ENCODE assay signal across 18 cellular contexts in the genomic region with DNA sequence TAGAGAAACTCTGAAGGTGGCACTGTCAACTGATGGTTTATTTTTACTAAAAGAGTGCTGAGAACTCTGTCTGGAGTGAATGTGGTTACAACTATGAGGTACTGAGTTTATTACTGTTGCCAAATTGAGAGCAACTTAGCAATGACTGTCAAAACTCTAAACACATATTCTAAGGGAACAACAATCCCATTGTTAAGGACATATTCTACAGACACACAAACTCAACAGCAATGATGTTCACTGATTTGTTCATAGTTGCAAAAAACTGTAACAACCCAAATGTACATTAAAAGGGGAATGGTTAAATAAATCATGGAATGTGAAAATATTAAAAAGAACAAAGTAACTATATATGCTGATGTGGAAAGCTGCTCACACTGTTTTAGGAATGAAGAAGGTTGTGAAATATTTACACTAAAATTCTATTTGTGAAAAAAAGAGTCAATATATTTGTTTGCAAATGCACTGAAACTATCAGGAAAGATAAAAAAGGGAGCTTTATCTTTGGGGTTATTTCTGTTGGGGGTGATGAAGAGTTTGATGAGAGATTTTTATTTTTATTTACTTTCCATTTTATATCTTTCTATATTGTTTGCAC. TPM values are rescaled to one million over a fixed set of nuclear protein-coding genes. Genes with fewer than 3 reads are reported as not detected.
DNase-seq lines count a peak whose midpoint lies in the region; ATAC-seq and TF ChIP-seq lines count a peak whose summit lies in the region.
"Had no signal": no experiment of that assay in that cellular context is flagged by ENCODE, and none has a peak within 500 bp of the region (broad histone marks: within the 10 kb centered on the region; RNA-seq: fewer than 3 reads in every experiment).

No MANE protein-coding gene starts in this region.

- H2BK20ac ChIP-seq in IMR-90 (ENCODE audit: low read depth, low read length), result no peak overlapping the region

- dilution Hi-C loops in IMR-90 (cut with HindIII; ENCODE audit: low sequenced_read_pairs, unreplicated experiment), result no loop called here

- DNase-seq in IMR-90 (peak; percentile 36), endothelial cell (ENCODE audit: low spot score) (no peak), myocyte (ENCODE audit: low read depth) (peak; percentile 23), ecto neural progenitor cell (ENCODE audit: low spot score) (no peak), HAP-1 (ENCODE audit: low spot score in 2 of 2) (no peak)
- DNase-seq: activated CD4-positive, alpha-beta memory T cell treated with anti-CD3 and anti-CD28 coated beads, Interleukin-2, amount 10 ng/mL, durations not matched to agents 7 days and 5 days; activated naive CD8-positive, alpha-beta T cell treated with anti-CD3 and anti-CD28 coated beads, Interleukin-2, amount 50 U/mL, for 24 hours; activated T-cell treated with anti-CD3 and anti-CD28 coated beads, Interleukin-2, amount 50 U/mL, for 72 hours; erythroblast; HFFc6; NCI-H187 treated with DMSO at 0.1 percent for 48 hours; NCI-H526 treated with DMSO at 0.1 percent for 48 hours; PC-9; stimulated activated naive CD8-positive, alpha-beta T cell treated with anti-CD3 and anti-CD28 coated beads, Interleukin-15, Interleukin-2, amounts not matched to agents 100 U/mL and 50 U/mL, for 24 hours had no signal

- BruUV-seq in IMR-90 (replicated peaks; lab: Mats Ljungman, UMichigan), result no TSS peak

- no peak overlapping the region for H3K27ac ChIP-seq in IMR-90 (ENCODE audit: insufficient read depth, low read length)
- H3K27ac ChIP-seq: coronary artery, PC-9 had no signal

- no peak overlapping the region for H3K4me3 ChIP-seq in IMR-90 (ENCODE audit: insufficient read depth, low read depth, low read length)
- H3K4me3 ChIP-seq in HAP-1, result no peak overlapping the region
- H3K4me3 ChIP-seq: coronary artery, PC-9 had no signal

- CTCF ChIA-PET in IMR-90 (lab: Yijun Ruan, JAX), result no interaction called here

- H3K4me1 ChIP-seq in IMR-90 (ENCODE audit: control insufficient read depth, insufficient read depth, low read length) (peaks cover 5% of the 10 kb centered on the region; the same call in 1 of the 2 replicates), HAP-1 (no peaks in the 10 kb centered on the region)

- no peak overlapping the region for H3K4me3 Mint-ChIP-seq in endothelial cell (ENCODE audit: unreplicated experiment)
- H3K4me3 Mint-ChIP-seq: activated CD4-positive, alpha-beta memory T cell treated with anti-CD3 and anti-CD28 coated beads, Interleukin-2, amount 10 ng/mL, durations not matched to agents 7 days and 5 days; activated naive CD8-positive, alpha-beta T cell treated with anti-CD3 and anti-CD28 coated beads, Interleukin-2, amount 50 U/mL, for 24 hours; activated T-cell treated with anti-CD3 and anti-CD28 coated beads, Interleukin-2, amount 50 U/mL, for 72 hours; HFFc6 had no signal

- H2BK5ac ChIP-seq in IMR-90 (ENCODE audit: low read depth, low read length, poor library complexity, severe bottlenecking), result no peak overlapping the region

- TF ChIP-seq CTCF in IMR-90 (conservative IDR thresholded peaks at IDR 0.05; ENCODE audit: low read depth, low read length), result no peak
- no peak for TF ChIP-seq CTCF in endothelial cell (IDR thresholded peaks at IDR 0.05; ENCODE audit: unreplicated experiment)

- H4K8ac ChIP-seq in IMR-90 (ENCODE audit: low read depth in 2 of 2, low read length in 2 of 2), result no peak overlapping the region

- H3K18ac ChIP-seq in IMR-90 (ENCODE audit: low read depth, low read length), result no peak overlapping the region

- no peak overlapping the region for H2BK15ac ChIP-seq in IMR-90 (ENCODE audit: low read depth, low read length)

- H3K9me3 ChIP-seq in IMR-90 (ENCODE audit: control insufficient read depth, insufficient read depth, low read length), result no peaks in the 10 kb centered on the region
- no peaks in the 10 kb centered on the region for H3K9me3 ChIP-seq in HAP-1

- H3K27ac Mint-ChIP-seq in endothelial cell (ENCODE audit: unreplicated experiment), result peak overlapping the region; percentile 79
- H3K27ac Mint-ChIP-seq: activated CD4-positive, alpha-beta memory T cell treated with anti-CD3 and anti-CD28 coated beads, Interleukin-2, amount 10 ng/mL, durations not matched to agents 7 days and 5 days; activated naive CD8-positive, alpha-beta T cell treated with anti-CD3 and anti-CD28 coated beads, Interleukin-2, amount 50 U/mL, for 24 hours; activated T-cell treated with anti-CD3 and anti-CD28 coated beads, Interleukin-2, amount 50 U/mL, for 72 hours had no signal

- H2AK5ac ChIP-seq in IMR-90 (ENCODE audit: low read depth, low read length), result no peak overlapping the region

- H3K36me3 Mint-ChIP-seq in endothelial cell (ENCODE audit: low read depth, unreplicated experiment), result peaks cover 22% of the 10 kb centered on the region

- intact Hi-C loops in IMR-90 (cut with micrococcal nuclease), result no loop called here

- in situ Hi-C loops in IMR-90 (cut with MboI; ENCODE audit: low sequenced_read_pairs), result no loop called here
- in situ Hi-C loops in HAP-1 (cut with MboI; ENCODE audit: low sequenced_read_pairs), result no loop called here

- H3K4me1 Mint-ChIP-seq in endothelial cell (ENCODE audit: unreplicated experiment), result peaks cover 28% of the 10 kb centered on the region
- H3K4me1 Mint-ChIP-seq: activated CD4-positive, alpha-beta memory T cell treated with anti-CD3 and anti-CD28 coated beads, Interleukin-2, amount 10 ng/mL, durations not matched to agents 7 days and 5 days had no signal

- H3K9me3 Mint-ChIP-seq in endothelial cell (ENCODE audit: unreplicated experiment), result no peaks in the 10 kb centered on the region
- H3K9me3 Mint-ChIP-seq: activated CD4-positive, alpha-beta memory T cell treated with anti-CD3 and anti-CD28 coated beads, Interleukin-2, amount 10 ng/mL, durations not matched to agents 7 days and 5 days; activated naive CD8-positive, alpha-beta T cell treated with anti-CD3 and anti-CD28 coated beads, Interleukin-2, amount 50 U/mL, for 24 hours; activated T-cell treated with anti-CD3 and anti-CD28 coated beads, Interleukin-2, amount 50 U/mL, for 72 hours; HFFc6 had no signal

- H4K20me1 ChIP-seq in IMR-90 (ENCODE audit: insufficient read depth, low read length), result no peaks in the 10 kb centered on the region

- peaks cover 6 to 16% of the 10 kb centered on the region in 2 experiments; a peak in 3 of 4 replicates for H3K79me1 ChIP-seq in IMR-90 (ENCODE audit: low read depth in 1 of 2, low read length in 2 of 2)

- TF ChIP-seq RAD21 in IMR-90 (IDR thresholded peaks at IDR 0.05; ENCODE audit: low read length), result no peak

- H3K9ac ChIP-seq in IMR-90 (ENCODE audit: low read depth, low read length), result no peak overlapping the region

- POLR2A ChIA-PET in IMR-90 (lab: Charles Lee; ENCODE audit: unreplicated experiment), result no interaction called here

- peak; percentile 42 for ATAC-seq in GM18502 (IDR thresholded peaks at IDR 0.05; ENCODE audit: poor library complexity, unreplicated experiment)
- peak; percentile 48 for ATAC-seq in IMR-90 (ENCODE audit: low read depth)
- ATAC-seq in GM18867 (IDR thresholded peaks at IDR 0.05; ENCODE audit: unreplicated experiment), result no peak
- no peak for ATAC-seq in HG02642 (IDR thresholded peaks at IDR 0.05; ENCODE audit: poor library complexity, unreplicated experiment)
- ATAC-seq: activated naive CD8-positive, alpha-beta T cell treated with anti-CD3 and anti-CD28 coated beads, Interleukin-2, amount 50 U/mL, for 24 hours; activated T-cell treated with anti-CD3 and anti-CD28 coated beads, Interleukin-2, amount 50 U/mL, for 72 hours; stimulated activated naive CD8-positive, alpha-beta T cell treated with anti-CD3 and anti-CD28 coated beads, Interleukin-15, Interleukin-2, amounts not matched to agents 100 U/mL and 50 U/mL, for 24 hours had no signal

- peaks cover 3% of the 10 kb centered on the region; the same call in 1 of the 2 replicates for H3K36me3 ChIP-seq in IMR-90 (ENCODE audit: control insufficient read depth, insufficient read depth, low read length)
- no peaks in the 10 kb centered on the region; the same call in none of the 2 replicates for H3K36me3 ChIP-seq in HAP-1 (replicated peaks)

- peaks cover 2% of the 10 kb centered on the region for H3K27me3 Mint-ChIP-seq in endothelial cell (ENCODE audit: unreplicated experiment)
- H3K27me3 Mint-ChIP-seq: activated CD4-positive, alpha-beta memory T cell treated with anti-CD3 and anti-CD28 coated beads, Interleukin-2, amount 10 ng/mL, durations not matched to agents 7 days and 5 days; activated naive CD8-positive, alpha-beta T cell treated with anti-CD3 and anti-CD28 coated beads, Interleukin-2, amount 50 U/mL, for 24 hours had no signal

- H3K4ac ChIP-seq in IMR-90 (ENCODE audit: low read depth, low read length), result no peak overlapping the region

- H3K27me3 ChIP-seq in IMR-90 (ENCODE audit: control insufficient read depth, insufficient read depth, low read length), result no peaks in the 10 kb centered on the region
- no peaks in the 10 kb centered on the region for H3K27me3 ChIP-seq in HAP-1 (ENCODE audit: low read depth)

- H4K5ac ChIP-seq in IMR-90 (ENCODE audit: low read depth, low read length), result no peak overlapping the region

- H3K14ac ChIP-seq in IMR-90 (replicated peaks; ENCODE audit: low read depth, low read length), result no peak overlapping the region

- H2AK9ac ChIP-seq in IMR-90 (replicated peaks; ENCODE audit: low read depth, low read length, poor library complexity), result no peak overlapping the region

- no peak overlapping the region for H3K56ac ChIP-seq in IMR-90 (ENCODE audit: extremely low read depth, insufficient read depth, low read length)

- H4K91ac ChIP-seq in IMR-90 (ENCODE audit: insufficient read depth, low read depth, low read length), result no peak overlapping the region

- 0 out of 2 replicates have a peak, but pooled peaks cover 2% of the 10 kb centered on the region for H3K9me1 ChIP-seq in IMR-90 (ENCODE audit: insufficient read depth, low read length)

- no peak for TF ChIP-seq POLR2A in IMR-90 (IDR thresholded peaks at IDR 0.05; ENCODE audit: low read depth, low read length)

- H2AFZ ChIP-seq in IMR-90 (replicated peaks; ENCODE audit: low read length, poor library complexity), result no peak overlapping the region
- H2AFZ ChIP-seq: PC-9 had no signal

- peak overlapping the region; percentile 27; the same call in 1 of the 2 replicates for H3K4me2 ChIP-seq in IMR-90 (ENCODE audit: low read depth, low read length)
- H3K4me2 ChIP-seq: PC-9 had no signal

- no peak overlapping the region for H3K23ac ChIP-seq in IMR-90 (ENCODE audit: low read depth, low read length)

- no peak overlapping the region for H2BK120ac ChIP-seq in IMR-90 (ENCODE audit: low read depth, low read length)

RNA-seq across cellular contexts. Expression of a gene that starts 12.9 kb away (rescaled TPM):
- total RNA-seq in IMR-90 (2012; rRNA removed) (36.2 and 49.7 TPM in 2 replicates), endothelial cell (ENCODE audit: unreplicated experiment) (158 TPM), myocyte (178 and 213 TPM in 2 replicates)
- polyA plus RNA-seq in IMR-90 (2012; rRNA removed), result 52.3 and 65.7 TPM in 2 replicates
- polyA plus RNA-seq in IMR-90 (2012; cell fraction: cytosol; rRNA removed), result 20.8 and 27.6 TPM in 2 replicates
- polyA plus RNA-seq in IMR-90 (2012; cell fraction: nucleus; rRNA removed; ENCODE audit: low replicate concordance), result 23.0 and 92.4 TPM in 2 replicates
- polyA plus RNA-seq in myocyte (2012), result 92.0 TPM

RNA-seq across cellular contexts. Expression of a gene that starts 25.8 kb away (rescaled TPM):
- not detected in 2 replicates for total RNA-seq in IMR-90 (2012; rRNA removed)
- not detected in 2 replicates for polyA plus RNA-seq in IMR-90 (2012; rRNA removed)
- not detected in 2 replicates for polyA plus RNA-seq in IMR-90 (2012; cell fraction: cytosol; rRNA removed)
- polyA plus RNA-seq in IMR-90 (2012; cell fraction: nucleus; rRNA removed; ENCODE audit: low replicate concordance), result not detected in 2 replicates
- total RNA-seq in endothelial cell (ENCODE audit: unreplicated experiment), result 50.9 TPM
- not detected in 2 replicates for total RNA-seq in myocyte
- not detected for polyA plus RNA-seq in myocyte (2012)
- total RNA-seq: activated CD4-positive, alpha-beta memory T cell treated with anti-CD3 and anti-CD28 coated beads, Interleukin-2, amount 10 ng/mL, durations not matched to agents 7 days and 5 days; HFFc6 had no signal

Comparison
In these comparisons a context has a peak if more than half of its experiments do, and no peak if none do; other contexts are left out.
1. ATAC-seq: peak in GM18502 (single experiment) and IMR-90 (single experiment); none in GM18867 (single experiment) and HG02642 (single experiment).
2. DNase-seq: peak in IMR-90 (single experiment) and myocyte (single experiment); none in endothelial cell (single experiment), ecto neural progenitor cell (single experiment) and HAP-1 (0 of 2).
3. RNA of a gene that starts 25.8 kb away (total RNA-seq): 50.9 TPM in endothelial cell (single experiment); not detected in IMR-90 and not detected in myocyte; every median in the first group is over 10 times any median in the second.